10 cellular contexts compared by ENCODE assay signal in genomic region chr17:39782481-39782880, GRCh38. TPM values are rescaled to one million over a fixed set of nuclear protein-coding genes. Genes with fewer than 3 reads are reported as not detected.
DNase-seq lines count a peak whose midpoint lies in the region; FAIRE-seq and TF ChIP-seq lines count a peak whose summit lies in the region.
"Had no signal": no experiment of that assay in that cellular context is flagged by ENCODE, and none has a peak within 500 bp of the region (broad histone marks: within the 10 kb centered on the region; RNA-seq: fewer than 3 reads in every experiment).

No MANE protein-coding gene starts in this region.

- TF ChIP-seq CTCF in bronchial epithelial cell (IDR thresholded peaks at IDR 0.05; ENCODE audit: insufficient read depth, low read length, severe bottlenecking) (no peak), endodermal cell (conservative IDR thresholded peaks at IDR 0.05) (no peak)

- no peaks in the 10 kb centered on the region for H3K27me3 ChIP-seq in bronchial epithelial cell (ENCODE audit: control insufficient read depth, insufficient read depth, low read length)
- H3K27me3 ChIP-seq in trophoblast cell (ENCODE audit: insufficient read depth, low read length), result no peaks in the 10 kb centered on the region
- no peaks in the 10 kb centered on the region for H3K27me3 ChIP-seq in endodermal cell (ENCODE audit: control insufficient read depth, insufficient read depth, low read length, poor library complexity, severe bottlenecking)

- H3K14ac ChIP-seq in trophoblast cell (ENCODE audit: low read length), result no peak overlapping the region

- no peak overlapping the region for H4K8ac ChIP-seq in trophoblast cell (ENCODE audit: low read depth, low read length)

- H2AK5ac ChIP-seq in trophoblast cell (ENCODE audit: low read length), result no peak overlapping the region

- no peaks in the 10 kb centered on the region for H3K4me1 Mint-ChIP-seq in endodermal cell

- DNase-seq in NCI-H2029 (lab: John Stamatoyannopoulos, UW) (peak; percentile 23), NCI-H2029 treated with DMSO at 0.1 percent for 48 hours (lab: John Stamatoyannopoulos, UW) (no peak), NOMO-1 (lab: John Stamatoyannopoulos, UW; ENCODE audit: unreplicated experiment in 2 of 2) (peak; percentile 33 to 43), bronchial epithelial cell (ENCODE audit: low read depth) (peak; percentile 98), trophoblast cell (peak; percentile 74 to 98), endodermal cell (no peak), GDM1 (lab: John Stamatoyannopoulos, UW) (no peak), GOT3 (lab: John Stamatoyannopoulos, UW) (no peak)
- DNase-seq: NCI-H1105 treated with DMSO at 0.1 percent for 48 hours had no signal

- H2AFZ ChIP-seq in trophoblast cell (ENCODE audit: insufficient read depth, low read length, poor library complexity), result no peak overlapping the region

- no peaks in the 10 kb centered on the region for H3K9me3 Mint-ChIP-seq in endodermal cell
- H3K9me3 Mint-ChIP-seq: activated T-helper 2 cell treated with anti-CD3 and anti-CD28 coated beads, Interferon-gamma antibody, Interleukin-2, Interleukin-4, amounts not matched to agents 10 μg/mL and 5 μg/mL and 100 μg/mL, durations not matched to agents 14 hours and 24 hours and 36 hours had no signal

- peak overlapping the region; percentile 15 for H3K27ac ChIP-seq in trophoblast cell (ENCODE audit: low read depth, low read length)
- no peak overlapping the region for H3K27ac ChIP-seq in endodermal cell (ENCODE audit: low read depth, low read length)

- no peak overlapping the region for H2BK12ac ChIP-seq in trophoblast cell (ENCODE audit: low read length)

- H3K4me1 ChIP-seq in trophoblast cell (ENCODE audit: control insufficient read depth in 1 of 2, insufficient read depth in 2 of 2, low read length in 2 of 2) (peaks cover 0 to 7% of the 10 kb centered on the region in 2 experiments), endodermal cell (ENCODE audit: control insufficient read depth, insufficient read depth, low read length) (no peaks in the 10 kb centered on the region)

- H3K36me3 ChIP-seq in bronchial epithelial cell (ENCODE audit: control insufficient read depth, insufficient read depth, low read length), result no peaks in the 10 kb centered on the region
- H3K36me3 ChIP-seq in trophoblast cell (ENCODE audit: control insufficient read depth in 1 of 2, insufficient read depth in 2 of 2, low read length in 2 of 2), result no peaks in the 10 kb centered on the region
- H3K36me3 ChIP-seq in endodermal cell (ENCODE audit: control insufficient read depth, insufficient read depth, low read length), result no peaks in the 10 kb centered on the region

- no peak overlapping the region for H3K23ac ChIP-seq in trophoblast cell (ENCODE audit: low read length)

- no peak overlapping the region for H3K4me3 Mint-ChIP-seq in endodermal cell

- peaks cover 2% of the 10 kb centered on the region for H3K79me1 ChIP-seq in trophoblast cell (ENCODE audit: low read length)

- no peaks in the 10 kb centered on the region for H3K27me3 Mint-ChIP-seq in endodermal cell (ENCODE audit: insufficient read depth)

- H3K4ac ChIP-seq in trophoblast cell (ENCODE audit: low read depth, low read length), result no peak overlapping the region

- H3K9ac ChIP-seq in trophoblast cell (ENCODE audit: low read length) (no peak overlapping the region), endodermal cell (ENCODE audit: extremely low read depth, low read length, poor library complexity, severe bottlenecking) (no peak overlapping the region)

- no peak overlapping the region for H2BK120ac ChIP-seq in trophoblast cell (ENCODE audit: insufficient read depth, low read length, poor library complexity)

- no peak overlapping the region for H3K4me3 ChIP-seq in bronchial epithelial cell (ENCODE audit: low read depth, low read length)
- no peak overlapping the region for H3K4me3 ChIP-seq in trophoblast cell (ENCODE audit: low read depth, low read length)
- no peak overlapping the region for H3K4me3 ChIP-seq in endodermal cell (ENCODE audit: low read length)

- peak overlapping the region; percentile 52 for H3K4me2 ChIP-seq in trophoblast cell (ENCODE audit: low read length)

- no peaks in the 10 kb centered on the region for H3K79me2 ChIP-seq in trophoblast cell (ENCODE audit: control insufficient read depth, insufficient read depth, low read length, poor library complexity)

- no peak overlapping the region for H3K18ac ChIP-seq in trophoblast cell (ENCODE audit: low read length)

- no peak overlapping the region for H2BK5ac ChIP-seq in trophoblast cell (ENCODE audit: low read depth, low read length, poor library complexity)

- peak; percentile 43 for FAIRE-seq in bronchial epithelial cell (lab: Jason Lieb, UNC)

- no peaks in the 10 kb centered on the region for H3K36me3 Mint-ChIP-seq in endodermal cell (ENCODE audit: low read depth)

- H4K91ac ChIP-seq in trophoblast cell (ENCODE audit: low read depth, low read length), result no peak overlapping the region

- no peak overlapping the region for H4K12ac ChIP-seq in trophoblast cell (ENCODE audit: low read depth, low read length)

- WGBS in trophoblast cell (ENCODE audit: extremely low coverage, insufficient coverage, insufficient read length), result no CpG with 5 or more reads among the region's 4 CpGs
- WGBS in endodermal cell (ENCODE audit: insufficient coverage in 1 of 2, insufficient read length in 1 of 2), 2 experiments, result 83 to 92% methylated on average over 3 to 4 of the region's 4 CpGs

- H3K9me3 ChIP-seq in trophoblast cell (ENCODE audit: insufficient read depth, low read depth, low read length), result no peaks in the 10 kb centered on the region
- H3K9me3 ChIP-seq in endodermal cell (ENCODE audit: control insufficient read depth, low read length), result no peaks in the 10 kb centered on the region

- no peak overlapping the region for H3K27ac Mint-ChIP-seq in endodermal cell
- H3K27ac Mint-ChIP-seq: activated T-helper 2 cell treated with anti-CD3 and anti-CD28 coated beads, Interferon-gamma antibody, Interleukin-2, Interleukin-4, amounts not matched to agents 10 μg/mL and 5 μg/mL and 100 μg/mL, durations not matched to agents 14 hours and 24 hours and 36 hours had no signal

RNA-seq across cellular contexts. Expression of gene GRB7, which starts 44.7 kb away (rescaled TPM):
- total RNA-seq in bronchial epithelial cell (9.0 and 14.0 TPM in 2 replicates), endodermal cell (10 to 100 TPM; 54.6 to 73.9 TPM)
- polyA plus RNA-seq in trophoblast cell (2013), result 28.4 and 29.4 TPM in 2 replicates
- polyA plus RNA-seq in endodermal cell (2013, experiment 1 of 2), result 6.1 TPM
- 4.4 TPM for polyA plus RNA-seq in endodermal cell (2013, experiment 2 of 2)

RNA-seq across cellular contexts. Expression of gene MIEN1, which starts 52.1 kb away (rescaled TPM):
- 26.6 and 34.1 TPM in 2 replicates for total RNA-seq in bronchial epithelial cell
- polyA plus RNA-seq in trophoblast cell (2013), result 44.1 and 45.7 TPM in 2 replicates
- total RNA-seq in endodermal cell, result 10 to 100 TPM; 42.6 to 57.0 TPM
- polyA plus RNA-seq in endodermal cell (2013, experiment 1 of 2), result 57.8 TPM
- 57.7 TPM for polyA plus RNA-seq in endodermal cell (2013, experiment 2 of 2)

Comparison
In these comparisons a context has a peak if more than half of its experiments do, and no peak if none do; other contexts are left out.
1. DNase-seq: peak in NCI-H2029 (single experiment), NOMO-1 (2 of 2), bronchial epithelial cell (single experiment) and trophoblast cell (2 of 2); none in NCI-H2029 treated with DMSO at 0.1 percent for 48 hours (single experiment), endodermal cell (single experiment), GDM1 (single experiment) and GOT3 (single experiment).